ENCODE assay signal across 8 cellular contexts in genomic region chr1:38992450-38993111, GRCh38.
DNase-seq lines count a peak whose midpoint lies in the region; ATAC-seq and TF ChIP-seq lines count a peak whose summit lies in the region.

No MANE protein-coding gene starts in this region.

- ATAC-seq in GM18868 (IDR thresholded peaks at IDR 0.05; ENCODE audit: unreplicated experiment) (no peak), HG03439 (IDR thresholded peaks at IDR 0.05; ENCODE audit: unreplicated experiment) (no peak), HG03520 (IDR thresholded peaks at IDR 0.05; ENCODE audit: unreplicated experiment) (no peak)

- DNase-seq in NOMO-1 treated with DMSO at 0.1 percent for 48 hours (lab: John Stamatoyannopoulos, UW; ENCODE audit: unreplicated experiment) (peak; percentile 77), epithelial cell of esophagus (ENCODE audit: low read depth) (no peak), pons (ENCODE audit: low spot score) (peak; percentile 41)
- DNase-seq in stimulated activated CD4-positive, alpha-beta T cell treated with anti-CD3 and anti-CD28 coated beads, Interleukin-2, amount 100 ng/mL, for 48 hours, result no peak

- peak overlapping the region; percentile 98 for H3K4me3 ChIP-seq in GM08714 (ENCODE audit: low read length)
- peak overlapping the region; percentile 91 for H3K4me3 ChIP-seq in epithelial cell of esophagus (ENCODE audit: low read length)

- no peak for TF ChIP-seq CTCF in epithelial cell of esophagus (IDR thresholded peaks at IDR 0.05; ENCODE audit: insufficient read depth, low read depth, low read length, missing control alignments)

Comparison
In these comparisons a context has a peak if more than half of its experiments do, and no peak if none do; other contexts are left out.
1. DNase-seq: peak in NOMO-1 treated with DMSO at 0.1 percent for 48 hours (single experiment) and pons (single experiment); none in epithelial cell of esophagus (single experiment) and stimulated activated CD4-positive, alpha-beta T cell treated with anti-CD3 and anti-CD28 coated beads, Interleukin-2, amount 100 ng/mL, for 48 hours (0 of 2).